ENCODE assay signal across 14 cellular contexts in genomic region chr7:127582361-127582760, GRCh38. TPM values are rescaled to one million over a fixed set of nuclear protein-coding genes. Genes with fewer than 3 reads are reported as not detected.
A peak's percentile ranks its signal among the peaks of the same experiment; 100 is the strongest.
DNase-seq lines count a peak whose midpoint lies in the region; TF ChIP-seq lines count a peak whose summit lies in the region.
"Had no signal": no experiment of that assay in that cellular context is flagged by ENCODE, and none has a peak within 500 bp of the region (broad histone marks: within the 10 kb centered on the region; RNA-seq: fewer than 3 reads in every experiment).

No MANE protein-coding gene starts in this region.

- DNase-seq in activated naive CD8-positive, alpha-beta T cell treated with anti-CD3 and anti-CD28 coated beads for 36 hours: no peak
- DNase-seq in endothelial cell (ENCODE audit: low spot score) (no peak), OCI-LY7 (ENCODE audit: low spot score) (no peak), epidermal melanocyte (ENCODE audit: insufficient read length, low spot score) (no peak)
- DNase-seq in stimulated activated CD4-positive, alpha-beta T cell treated with anti-CD3 and anti-CD28 coated beads, Interleukin-2, amount 100 ng/mL, for 48 hours: no peak
- no peak for DNase-seq in stimulated activated naive CD4-positive, alpha-beta T cell treated with Interleukin-2 at 50 U/mL for 16 hours (lab: John Stamatoyannopoulos, UW)
- DNase-seq: activated naive CD4-positive, alpha-beta T cell treated with Interleukin-2 at 50 U/mL for 16 hours; foreskin fibroblast; NCI-H2081 had no signal

- peaks cover 69% of the 10 kb centered on the region for H3K4me1 Mint-ChIP-seq in activated naive CD8-positive, alpha-beta T cell (ENCODE audit: low read depth)
- peaks cover 41% of the 10 kb centered on the region for H3K4me1 Mint-ChIP-seq in activated naive CD8-positive, alpha-beta T cell treated with anti-CD3 and anti-CD28 coated beads for 36 hours
- peaks cover 37% of the 10 kb centered on the region for H3K4me1 Mint-ChIP-seq in endothelial cell (ENCODE audit: unreplicated experiment)
- H3K4me1 Mint-ChIP-seq in nephron: peaks cover 50% of the 10 kb centered on the region

- H3K79me2 ChIP-seq in OCI-LY7 (ENCODE audit: insufficient read depth, low read depth, low read length): peaks cover 19% of the 10 kb centered on the region; the same call in 1 of the 2 replicates

- no peak overlapping the region for H3K27ac ChIP-seq in OCI-LY7 (ENCODE audit: low read depth, low read length, poor library complexity, severe bottlenecking)
- H3K27ac ChIP-seq: dorsolateral prefrontal cortex, thoracic aorta had no signal

- H2AFZ ChIP-seq in OCI-LY7 (ENCODE audit: low read length): no peak overlapping the region

- H3K4me1 ChIP-seq in OCI-LY7 (ENCODE audit: insufficient read depth, low read length, poor library complexity, severe bottlenecking): peaks cover 21% of the 10 kb centered on the region

- no peaks in the 10 kb centered on the region for H3K9me3 ChIP-seq in OCI-LY7 (ENCODE audit: low read length)
- H3K9me3 ChIP-seq: thoracic aorta had no signal

- H3K9me3 Mint-ChIP-seq in activated naive CD8-positive, alpha-beta T cell (ENCODE audit: low read depth): no peaks in the 10 kb centered on the region
- no peaks in the 10 kb centered on the region for H3K9me3 Mint-ChIP-seq in activated naive CD8-positive, alpha-beta T cell treated with anti-CD3 and anti-CD28 coated beads for 36 hours
- no peaks in the 10 kb centered on the region for H3K9me3 Mint-ChIP-seq in endothelial cell (ENCODE audit: unreplicated experiment)
- H3K9me3 Mint-ChIP-seq in nephron: no peaks in the 10 kb centered on the region

- POLR2A ChIA-PET in OCI-LY7 (lab: Charles Lee): interaction anchor here (0.8 to 1.2 kb wide), 2 partner anchors 9 to 10 kb away, joined by 3 read pairs; no protein-coding TSS in a partner anchor

- intact Hi-C loops in OCI-LY7 (cut with micrococcal nuclease; ENCODE audit: unreplicated experiment): no loop called here

- no peak for TF ChIP-seq CTCF in endothelial cell (IDR thresholded peaks at IDR 0.05; ENCODE audit: unreplicated experiment)
- TF ChIP-seq CTCF in nephron (IDR thresholded peaks at IDR 0.05; ENCODE audit: unreplicated experiment in 3 of 3): no peak
- no peak for TF ChIP-seq CTCF in OCI-LY7 (conservative IDR thresholded peaks at IDR 0.05; ENCODE audit: low read length)

- H3K4me2 ChIP-seq in OCI-LY7 (ENCODE audit: low read length): no peak overlapping the region

- BruUV-seq in OCI-LY7 (replicated peaks; lab: Mats Ljungman, UMichigan): no TSS peak

- H3K36me3 ChIP-seq in OCI-LY7 (ENCODE audit: insufficient read depth, low read length): peaks cover 33% of the 10 kb centered on the region

- CTCF ChIA-PET in OCI-LY7 (lab: Charles Lee; ENCODE audit: unreplicated experiment): interaction anchor here (0.6 kb wide), 1 partner anchor 1340 kb away, joined by 3 read pairs; no protein-coding TSS in a partner anchor

- peaks cover 18% of the 10 kb centered on the region; the same call in 1 of the 2 replicates for H4K20me1 ChIP-seq in OCI-LY7 (ENCODE audit: insufficient read depth, low read length)

- no peak overlapping the region for H3K27ac Mint-ChIP-seq in activated naive CD8-positive, alpha-beta T cell
- H3K27ac Mint-ChIP-seq in activated naive CD8-positive, alpha-beta T cell treated with anti-CD3 and anti-CD28 coated beads for 36 hours: no peak overlapping the region
- H3K27ac Mint-ChIP-seq in endothelial cell (ENCODE audit: unreplicated experiment) (no peak overlapping the region), nephron (no peak overlapping the region)

- H3K36me3 Mint-ChIP-seq in activated naive CD8-positive, alpha-beta T cell: peaks cover 21% of the 10 kb centered on the region
- H3K36me3 Mint-ChIP-seq in activated naive CD8-positive, alpha-beta T cell treated with anti-CD3 and anti-CD28 coated beads for 36 hours: peaks cover 13% of the 10 kb centered on the region
- peaks cover 23% of the 10 kb centered on the region for H3K36me3 Mint-ChIP-seq in endothelial cell (ENCODE audit: low read depth, unreplicated experiment)
- peaks cover 39% of the 10 kb centered on the region for H3K36me3 Mint-ChIP-seq in nephron (ENCODE audit: low read depth)

- H3K27me3 Mint-ChIP-seq in activated naive CD8-positive, alpha-beta T cell: no peaks in the 10 kb centered on the region
- no peaks in the 10 kb centered on the region for H3K27me3 Mint-ChIP-seq in activated naive CD8-positive, alpha-beta T cell treated with anti-CD3 and anti-CD28 coated beads for 36 hours
- H3K27me3 Mint-ChIP-seq in endothelial cell (ENCODE audit: unreplicated experiment): peaks cover 8% of the 10 kb centered on the region
- no peaks in the 10 kb centered on the region for H3K27me3 Mint-ChIP-seq in nephron (ENCODE audit: low read depth)

- H3K4me3 ChIP-seq in OCI-LY7 (ENCODE audit: low read depth, low read length, poor library complexity, severe bottlenecking): no peak overlapping the region
- H3K4me3 ChIP-seq: thoracic aorta had no signal

- H3K4me3 Mint-ChIP-seq in activated naive CD8-positive, alpha-beta T cell: peak overlapping the region; percentile 9
- no peak overlapping the region for H3K4me3 Mint-ChIP-seq in activated naive CD8-positive, alpha-beta T cell treated with anti-CD3 and anti-CD28 coated beads for 36 hours
- H3K4me3 Mint-ChIP-seq in endothelial cell (ENCODE audit: unreplicated experiment): peak overlapping the region; percentile 71
- peak overlapping the region in 2 of 3 experiments; percentile 53 to 54 for H3K4me3 Mint-ChIP-seq in nephron

- no peaks in the 10 kb centered on the region for H3K9me2 ChIP-seq in OCI-LY7 (ENCODE audit: insufficient read depth, low read length)

RNA-seq across cellular contexts. Expression of gene GCC1, which starts 3.0 kb away (rescaled TPM):
- total RNA-seq in activated naive CD8-positive, alpha-beta T cell treated with anti-CD3 and anti-CD28 coated beads for 36 hours: 10 to 100 TPM; 15.6 to 16.9 TPM
- total RNA-seq in endothelial cell (ENCODE audit: unreplicated experiment) (21.8 TPM), OCI-LY7 (2022) (17.0 and 18.3 TPM in 2 replicates)
- total RNA-seq in OCI-LY7 (2014; rRNA removed; shearing (Covaris generic)): 13.3 and 15.1 TPM in 2 replicates

RNA-seq across cellular contexts. Expression of gene ARF5, which starts 5.8 kb away (rescaled TPM):
- total RNA-seq in activated naive CD8-positive, alpha-beta T cell treated with anti-CD3 and anti-CD28 coated beads for 36 hours: 10 to 100 TPM; 93.1 to 93.6 TPM
- 354 TPM for total RNA-seq in endothelial cell (ENCODE audit: unreplicated experiment)
- total RNA-seq in OCI-LY7 (2014; rRNA removed; shearing (Covaris generic)): 162 and 165 TPM in 2 replicates
- total RNA-seq in OCI-LY7 (2022): 149 and 151 TPM in 2 replicates

RNA-seq across cellular contexts. Expression of gene FSCN3, which starts 11.2 kb away (rescaled TPM):
- 1 to 10 TPM in 1 of 2 experiments, under 1 TPM in 1; 0.91 to 1.0 TPM for total RNA-seq in activated naive CD8-positive, alpha-beta T cell treated with anti-CD3 and anti-CD28 coated beads for 36 hours
- total RNA-seq in endothelial cell (ENCODE audit: unreplicated experiment): 1.5 TPM
- total RNA-seq in OCI-LY7 (2014; rRNA removed; shearing (Covaris generic)): 0.32 and 3.0 TPM in 2 replicates
- 0.98 and 1.5 TPM in 2 replicates for total RNA-seq in OCI-LY7 (2022)

RNA-seq across cellular contexts. Expression of gene PAX4, which starts 35.6 kb away (rescaled TPM):
- total RNA-seq in activated naive CD8-positive, alpha-beta T cell treated with anti-CD3 and anti-CD28 coated beads for 36 hours: not detected
- total RNA-seq in endothelial cell (ENCODE audit: unreplicated experiment): 0.33 TPM
- total RNA-seq in OCI-LY7 (2014; rRNA removed; shearing (Covaris generic)): not detected in 2 replicates
- not detected in 2 replicates for total RNA-seq in OCI-LY7 (2022)
- total RNA-seq: activated CD8-positive, alpha-beta memory T cell treated with anti-CD3 and anti-CD28 coated beads for 36 hours; thoracic aorta had no signal
